19 cellular contexts compared by ENCODE assay signal in the genomic region with DNA sequence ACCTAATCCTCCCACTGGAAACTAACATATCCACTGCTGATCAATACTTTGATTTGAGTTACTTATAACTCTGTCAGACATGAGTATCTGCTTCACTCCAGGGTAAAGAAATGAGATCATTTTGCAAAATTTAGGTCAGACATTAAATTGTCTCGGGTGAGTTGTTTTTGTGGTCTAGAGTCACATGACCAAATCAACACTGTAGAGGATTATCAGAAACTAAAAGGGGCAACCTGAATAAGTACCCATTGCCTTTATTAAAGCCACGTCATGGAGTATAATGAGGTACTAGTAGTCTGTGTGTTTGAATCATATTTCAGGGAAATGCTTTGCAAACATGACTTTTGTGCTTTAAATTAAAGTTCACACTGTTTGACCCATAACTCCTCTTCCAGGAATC.
DNase-seq lines count a peak whose midpoint lies in the region; ATAC-seq, FAIRE-seq and TF ChIP-seq lines count a peak whose summit lies in the region.
"Had no signal": no experiment of that assay in that cellular context is flagged by ENCODE, and none has a peak within 500 bp of the region (broad histone marks: within the 10 kb centered on the region; RNA-seq: fewer than 3 reads in every experiment).

No MANE protein-coding gene starts in this region.

- no peak for DNase-seq in activated CD8-positive, alpha-beta T cell treated with anti-CD3 and anti-CD28 coated beads for 36 hours
- no peak for DNase-seq in activated CD8-positive, alpha-beta T cell treated with anti-CD3 and anti-CD28 coated beads, Interleukin-2, amount 10 ng/mL, durations not matched to agents 7 days and 5 days
- DNase-seq in H54 (ENCODE audit: insufficient read length, low spot score) (no peak), NCI-H226 (no peak)
- peak; percentile 22 for DNase-seq in central memory CD4-positive, alpha-beta T cell
- DNase-seq: C1 segment of cervical spinal cord, DMS79 treated with DMSO at 0.1 percent for 48 hours, H9, NCI-H1048, NCI-H1436 treated with DMSO at 0.1 percent for 48 hours, NCI-H2029, NCI-H2171 treated with DMSO at 0.1 percent for 48 hours, NCI-H446 treated with DMSO at 0.1 percent for 48 hours, NCI-H69, Peyer's patch had no signal

- TF ChIP-seq POLR2A in H54 (IDR thresholded peaks at IDR 0.05; ENCODE audit: low read depth, low read length), result no peak

- TF ChIP-seq CTCF in activated CD8-positive, alpha-beta T cell treated with anti-CD3 and anti-CD28 coated beads for 36 hours (IDR thresholded peaks at IDR 0.05), result no peak

- no peak overlapping the region for H3K27ac Mint-ChIP-seq in activated CD8-positive, alpha-beta T cell treated with anti-CD3 and anti-CD28 coated beads for 36 hours
- H3K27ac Mint-ChIP-seq in activated CD8-positive, alpha-beta T cell treated with anti-CD3 and anti-CD28 coated beads, Interleukin-2, amount 10 ng/mL, durations not matched to agents 7 days and 5 days, result no peak overlapping the region
- peak overlapping the region; percentile 71 for H3K27ac Mint-ChIP-seq in stimulated activated memory B cell treated with anti-CD40 and anti-IgM and Interleukin-4, amounts not matched to agents 10 μg/mL and 1 μg/mL and 100 μg/mL, for 72 hours
- H3K27ac Mint-ChIP-seq: H9 had no signal

- CTCF ChIA-PET in activated CD8-positive, alpha-beta T cell treated with anti-CD3 and anti-CD28 coated beads for 36 hours (lab: Charles Lee), result interaction anchor here (1.5 kb wide), 2 partner anchors 11 to 15 kb away, joined by 3 to 7 read pairs; no protein-coding TSS in a partner anchor
- CTCF ChIA-PET in activated CD8-positive, alpha-beta T cell treated with anti-CD3 and anti-CD28 coated beads, Interleukin-2, amount 10 ng/mL, durations not matched to agents 7 days and 5 days (lab: Charles Lee), result no interaction called here

- H3K4me1 Mint-ChIP-seq in activated CD8-positive, alpha-beta T cell treated with anti-CD3 and anti-CD28 coated beads for 36 hours (ENCODE audit: low read depth), result peaks cover 26% of the 10 kb centered on the region
- H3K4me1 Mint-ChIP-seq in activated CD8-positive, alpha-beta T cell treated with anti-CD3 and anti-CD28 coated beads, Interleukin-2, amount 10 ng/mL, durations not matched to agents 7 days and 5 days (ENCODE audit: low read depth), result peaks cover 5% of the 10 kb centered on the region
- peaks cover 20% of the 10 kb centered on the region for H3K4me1 Mint-ChIP-seq in stimulated activated memory B cell treated with anti-CD40 and anti-IgM and Interleukin-4, amounts not matched to agents 10 μg/mL and 1 μg/mL and 100 μg/mL, for 72 hours

- ATAC-seq in activated CD8-positive, alpha-beta T cell treated with anti-CD3 and anti-CD28 coated beads for 36 hours, result peak; percentile 47
- ATAC-seq in activated CD8-positive, alpha-beta T cell treated with anti-CD3 and anti-CD28 coated beads, Interleukin-2, amount 10 ng/mL, durations not matched to agents 7 days and 5 days, result no peak
- ATAC-seq in stimulated activated memory B cell treated with anti-CD40 and anti-IgM and Interleukin-4, amounts not matched to agents 10 μg/mL and 1 μg/mL and 100 μg/mL, for 72 hours, result peak; percentile 24
- no peak for ATAC-seq in GM21447 (IDR thresholded peaks at IDR 0.05; ENCODE audit: unreplicated experiment)
- ATAC-seq in GM18867 (IDR thresholded peaks at IDR 0.05; ENCODE audit: unreplicated experiment), result no peak

- peaks cover 19% of the 10 kb centered on the region for H3K9me3 Mint-ChIP-seq in activated CD8-positive, alpha-beta T cell treated with anti-CD3 and anti-CD28 coated beads for 36 hours
- H3K9me3 Mint-ChIP-seq in activated CD8-positive, alpha-beta T cell treated with anti-CD3 and anti-CD28 coated beads, Interleukin-2, amount 10 ng/mL, durations not matched to agents 7 days and 5 days (ENCODE audit: insufficient read depth), result peaks cover 19% of the 10 kb centered on the region
- H3K9me3 Mint-ChIP-seq in stimulated activated memory B cell treated with anti-CD40 and anti-IgM and Interleukin-4, amounts not matched to agents 10 μg/mL and 1 μg/mL and 100 μg/mL, for 72 hours, result peaks cover 10% of the 10 kb centered on the region

- H3K27me3 Mint-ChIP-seq in activated CD8-positive, alpha-beta T cell treated with anti-CD3 and anti-CD28 coated beads for 36 hours, result peaks cover 3% of the 10 kb centered on the region
- peaks cover 3% of the 10 kb centered on the region for H3K27me3 Mint-ChIP-seq in activated CD8-positive, alpha-beta T cell treated with anti-CD3 and anti-CD28 coated beads, Interleukin-2, amount 10 ng/mL, durations not matched to agents 7 days and 5 days (ENCODE audit: low read depth)
- H3K27me3 Mint-ChIP-seq in stimulated activated memory B cell treated with anti-CD40 and anti-IgM and Interleukin-4, amounts not matched to agents 10 μg/mL and 1 μg/mL and 100 μg/mL, for 72 hours, result no peaks in the 10 kb centered on the region

- peaks cover 9% of the 10 kb centered on the region for H3K36me3 Mint-ChIP-seq in activated CD8-positive, alpha-beta T cell treated with anti-CD3 and anti-CD28 coated beads for 36 hours (ENCODE audit: low read depth)
- H3K36me3 Mint-ChIP-seq in activated CD8-positive, alpha-beta T cell treated with anti-CD3 and anti-CD28 coated beads, Interleukin-2, amount 10 ng/mL, durations not matched to agents 7 days and 5 days (ENCODE audit: low read depth), result peaks cover 11% of the 10 kb centered on the region
- H3K36me3 Mint-ChIP-seq in stimulated activated memory B cell treated with anti-CD40 and anti-IgM and Interleukin-4, amounts not matched to agents 10 μg/mL and 1 μg/mL and 100 μg/mL, for 72 hours, result peaks cover 12% of the 10 kb centered on the region

- no peak overlapping the region for H3K4me3 Mint-ChIP-seq in activated CD8-positive, alpha-beta T cell treated with anti-CD3 and anti-CD28 coated beads for 36 hours
- no peak overlapping the region for H3K4me3 Mint-ChIP-seq in activated CD8-positive, alpha-beta T cell treated with anti-CD3 and anti-CD28 coated beads, Interleukin-2, amount 10 ng/mL, durations not matched to agents 7 days and 5 days
- H3K4me3 Mint-ChIP-seq in stimulated activated memory B cell treated with anti-CD40 and anti-IgM and Interleukin-4, amounts not matched to agents 10 μg/mL and 1 μg/mL and 100 μg/mL, for 72 hours, result no peak overlapping the region
- H3K4me3 Mint-ChIP-seq: H9 had no signal

- peak; percentile 57 for FAIRE-seq in H54 (lab: Jason Lieb, UNC)
- FAIRE-seq: A204.1 had no signal

- POLR2A ChIA-PET in activated CD8-positive, alpha-beta T cell treated with anti-CD3 and anti-CD28 coated beads for 36 hours (lab: Charles Lee), result interaction anchor here (1.1 kb wide), 1 partner anchor 11 kb away, joined by 3 read pairs; no protein-coding TSS in a partner anchor
- POLR2A ChIA-PET in activated CD8-positive, alpha-beta T cell treated with anti-CD3 and anti-CD28 coated beads, Interleukin-2, amount 10 ng/mL, durations not matched to agents 7 days and 5 days (lab: Charles Lee), result no interaction called here

- intact Hi-C loops in activated CD8-positive, alpha-beta T cell treated with anti-CD3 and anti-CD28 coated beads for 36 hours (cut with micrococcal nuclease), result no loop called here

Comparison
In these comparisons a context has a peak if more than half of its experiments do, and no peak if none do; other contexts are left out.
1. ATAC-seq: peak in activated CD8-positive, alpha-beta T cell treated with anti-CD3 and anti-CD28 coated beads for 36 hours (single experiment) and stimulated activated memory B cell treated with anti-CD40 and anti-IgM and Interleukin-4, amounts not matched to agents 10 μg/mL and 1 μg/mL and 100 μg/mL, for 72 hours (single experiment); none in activated CD8-positive, alpha-beta T cell treated with anti-CD3 and anti-CD28 coated beads, Interleukin-2, amount 10 ng/mL, durations not matched to agents 7 days and 5 days (single experiment), GM21447 (single experiment) and GM18867 (single experiment).